In genomic region chr6:144353871-144354314, GRCh38 we compare ENCODE assay signal across 9 cellular contexts.
DNase-seq lines count a peak whose midpoint lies in the region; ATAC-seq and TF ChIP-seq lines count a peak whose summit lies in the region.
"Had no signal": no experiment of that assay in that cellular context is flagged by ENCODE, and none has a peak within 500 bp of the region (broad histone marks: within the 10 kb centered on the region; RNA-seq: fewer than 3 reads in every experiment).

No MANE protein-coding gene starts in this region.

- H3K27ac Mint-ChIP-seq in CD14-positive monocyte, result peak overlapping the region; percentile 90 to 95 (median 93)
- peak overlapping the region; percentile 64 for H3K27ac Mint-ChIP-seq in T-helper 2 cell treated with Interferon-gamma antibody and Interleukin-4, amounts not matched to agents 5 μg/mL and 100 μg/mL, for 36 hours

- DNase-seq in CD14-positive monocyte (ENCODE audit: low spot score) (no peak), medulla oblongata (ENCODE audit: extremely low spot score) (no peak), NCI-H526 (lab: John Stamatoyannopoulos, UW) (no peak), HCEC 1CT (no peak), NCI-H2107 treated with DMSO at 0.1 percent for 48 hours (lab: John Stamatoyannopoulos, UW; ENCODE audit: unreplicated experiment) (no peak)
- DNase-seq in T-helper 2 cell treated with Interferon-gamma antibody and Interleukin-4, amounts not matched to agents 5 μg/mL and 100 μg/mL, for 36 hours (ENCODE audit: low spot score), result peak; percentile 36
- DNase-seq: DMS 273 treated with DMSO at 0.1 percent for 48 hours had no signal

- no peaks in the 10 kb centered on the region for H3K9me3 Mint-ChIP-seq in CD14-positive monocyte
- no peaks in the 10 kb centered on the region for H3K9me3 Mint-ChIP-seq in T-helper 2 cell treated with Interferon-gamma antibody and Interleukin-4, amounts not matched to agents 5 μg/mL and 100 μg/mL, for 36 hours

- H3K4me1 Mint-ChIP-seq in CD14-positive monocyte, result peaks cover 63% of the 10 kb centered on the region
- peaks cover 50% of the 10 kb centered on the region for H3K4me1 Mint-ChIP-seq in T-helper 2 cell treated with Interferon-gamma antibody and Interleukin-4, amounts not matched to agents 5 μg/mL and 100 μg/mL, for 36 hours (ENCODE audit: low read depth)

- peaks cover 0 to 5% of the 10 kb centered on the region in 2 donors for H3K36me3 Mint-ChIP-seq in CD14-positive monocyte
- peaks cover 37% of the 10 kb centered on the region for H3K36me3 Mint-ChIP-seq in T-helper 2 cell treated with Interferon-gamma antibody and Interleukin-4, amounts not matched to agents 5 μg/mL and 100 μg/mL, for 36 hours (ENCODE audit: low read depth)

- intact Hi-C loops in CD14-positive monocyte (cut with micrococcal nuclease), result loop anchor here in 1 of 2 donors (10.0 kb wide), 1 partner anchor 199 kb away; the partner anchor contains the start of gene STX11

- ATAC-seq in GM18870 (IDR thresholded peaks at IDR 0.05; ENCODE audit: unreplicated experiment) (peak; percentile 77), HG02884 (IDR thresholded peaks at IDR 0.05; ENCODE audit: unreplicated experiment) (peak; percentile 55)

- H3K4me3 Mint-ChIP-seq in CD14-positive monocyte, result peak overlapping the region in 1 of 2 donors; percentile 42
- H3K4me3 Mint-ChIP-seq in T-helper 2 cell treated with Interferon-gamma antibody and Interleukin-4, amounts not matched to agents 5 μg/mL and 100 μg/mL, for 36 hours, result peak overlapping the region; percentile 58

- peaks cover 0 to 5% (median 0%) of the 10 kb centered on the region in 3 donors for H3K27me3 Mint-ChIP-seq in CD14-positive monocyte (ENCODE audit: low read depth in 3 of 3)
- H3K27me3 Mint-ChIP-seq in T-helper 2 cell treated with Interferon-gamma antibody and Interleukin-4, amounts not matched to agents 5 μg/mL and 100 μg/mL, for 36 hours (ENCODE audit: low read depth), result no peaks in the 10 kb centered on the region

- no peak for TF ChIP-seq CTCF in CD14-positive monocyte (IDR thresholded peaks at IDR 0.05)
